In genomic region chr19:28542394-28543243, GRCh38 we compare ENCODE assay signal across 26 cellular contexts.
A peak's percentile ranks its signal among the peaks of the same experiment; 100 is the strongest.
DNase-seq lines count a peak whose midpoint lies in the region; ATAC-seq lines count a peak whose summit lies in the region.
"Had no signal": no experiment of that assay in that cellular context is flagged by ENCODE, and none has a peak within 500 bp of the region (broad histone marks: within the 10 kb centered on the region; RNA-seq: fewer than 3 reads in every experiment).

No MANE protein-coding gene starts in this region.

- ATAC-seq in GM18867 (IDR thresholded peaks at IDR 0.05; ENCODE audit: unreplicated experiment), result peak; percentile 43
- peak; percentile 77 for ATAC-seq in GM19467 (IDR thresholded peaks at IDR 0.05; ENCODE audit: unreplicated experiment)
- ATAC-seq: activated naive CD4-positive, alpha-beta T cell treated with anti-CD3 and anti-CD28 coated beads, Interleukin-2, amount 50 U/mL, for 72 hours; CD8-positive, alpha-beta T cell; gastrocnemius medialis; mucosa of descending colon; PC-3; right lobe of liver; Right ventricle myocardium inferior had no signal

- DNase-seq in NAMALWA (ENCODE audit: low spot score) (peak; percentile 92), retina (peak; percentile 56), NCI-H146 (lab: John Stamatoyannopoulos, UW) (no peak), NCI-H1105 treated with DMSO at 0.1 percent for 48 hours (lab: John Stamatoyannopoulos, UW) (no peak), GM19238 (ENCODE audit: insufficient read length, low spot score) (no peak)
- DNase-seq: activated CD4-positive, alpha-beta T cell treated with anti-CD3 and anti-CD28 coated beads, Interleukin-2, amount 50 U/mL, for 48 hours; activated CD4-positive, CD25-positive, alpha-beta regulatory T cell; activated CD8-positive, alpha-beta memory T cell treated with anti-CD3 and anti-CD28 coated beads, Interleukin-2, amount 50 U/mL, for 4 hours; aorta; CD8-positive, alpha-beta T cell; gastrocnemius medialis; hippocampal formation; islet precursor cell; Karpas-422; mucosa of descending colon; NCI-H187; NCI-H748 treated with DMSO at 0.1 percent for 48 hours; PC-3; right lobe of liver; stimulated activated CD4-positive, alpha-beta T cell treated with anti-CD3 and anti-CD28 coated beads, Interleukin-12 subunit alpha, Interleukin-12 subunit beta, amount 100 ng/mL, for 4 hours; stimulated activated CD4-positive, alpha-beta T cell treated with anti-CD3 and anti-CD28 coated beads, Interleukin-4, amount 100 ng/mL, for 24 hours; tibial artery had no signal

Comparison
In these comparisons a context has a peak if more than half of its experiments do, and no peak if none do; other contexts are left out.
1. DNase-seq: peak in NAMALWA (single experiment) and retina (single experiment); none in NCI-H146 (single experiment), NCI-H1105 treated with DMSO at 0.1 percent for 48 hours (single experiment) and GM19238 (single experiment).